In genomic region chr7:100122067-100122466, GRCh38 we compare ENCODE assay signal across 1 cellular context.
TF ChIP-seq lines count a peak whose summit lies in the region.

No MANE protein-coding gene starts in this region.

TF ChIP-seq in HepG2, 621 proteins besides CTCF, POLR2A, EP300 and RAD21 (continued from another document and continues in another):
- TF ChIP-seq, protein P1, sequence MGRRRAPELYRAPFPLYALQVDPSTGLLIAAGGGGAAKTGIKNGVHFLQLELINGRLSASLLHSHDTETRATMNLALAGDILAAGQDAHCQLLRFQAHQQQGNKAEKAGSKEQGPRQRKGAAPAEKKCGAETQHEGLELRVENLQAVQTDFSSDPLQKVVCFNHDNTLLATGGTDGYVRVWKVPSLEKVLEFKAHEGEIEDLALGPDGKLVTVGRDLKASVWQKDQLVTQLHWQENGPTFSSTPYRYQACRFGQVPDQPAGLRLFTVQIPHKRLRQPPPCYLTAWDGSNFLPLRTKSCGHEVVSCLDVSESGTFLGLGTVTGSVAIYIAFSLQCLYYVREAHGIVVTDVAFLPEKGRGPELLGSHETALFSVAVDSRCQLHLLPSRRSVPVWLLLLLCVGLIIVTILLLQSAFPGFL (CRISPR knock-in tag; IDR thresholded peaks at IDR 0.05) = no peak
- TF ChIP-seq FLYWCH1 (CRISPR knock-in tag; IDR thresholded peaks at IDR 0.05) (no peak), ZNF720 (CRISPR knock-in tag; IDR thresholded peaks at IDR 0.05) (no peak), FOXA3 (CRISPR knock-in tag; IDR thresholded peaks at IDR 0.05) (peak; percentile 60), SKIL (CRISPR knock-in tag; IDR thresholded peaks at IDR 0.05; ENCODE audit: borderline replicate concordance) (peak; percentile 68; the same call in 1 of the 2 replicates), ZEB1 (IDR thresholded peaks at IDR 0.05; ENCODE audit: insufficient replicate concordance, low read depth) (no peak), ZMYM2 (CRISPR knock-in tag; IDR thresholded peaks at IDR 0.05) (peak; percentile 31; the same call in 1 of the 2 replicates), RBFOX2 (IDR thresholded peaks at IDR 0.05; ENCODE audit: low read depth, low read length) (no peak), HOXA9 (CRISPR knock-in tag; IDR thresholded peaks at IDR 0.05; ENCODE audit: borderline replicate concordance) (no peak; the same call in 1 of the 2 replicates), ZNF776 (CRISPR knock-in tag; IDR thresholded peaks at IDR 0.05) (no peak), ZNF124 (CRISPR knock-in tag; IDR thresholded peaks at IDR 0.05) (peak; percentile 29; the same call in 1 of the 2 replicates), ZNF746 (CRISPR knock-in tag; IDR thresholded peaks at IDR 0.05) (no peak), RARA (CRISPR knock-in tag; IDR thresholded peaks at IDR 0.05) (peak; percentile 52; the same call in 1 of the 2 replicates), ZMYM3 (CRISPR knock-in tag; IDR thresholded peaks at IDR 0.05) (peak; percentile 42), NONO (IDR thresholded peaks at IDR 0.05) (no peak), NONO (CRISPR knock-in tag; conservative IDR thresholded peaks at IDR 0.05) (peak; percentile 88), SNRNP70 (IDR thresholded peaks at IDR 0.05; ENCODE audit: low read depth, low read length) (no peak), NFKBIZ (CRISPR knock-in tag; IDR thresholded peaks at IDR 0.05) (no peak), POLR2AphosphoS2 (IDR thresholded peaks at IDR 0.05; ENCODE audit: low read depth, low read length) (no peak), POGZ (CRISPR knock-in tag; IDR thresholded peaks at IDR 0.05) (no peak), GTF2F1 (IDR thresholded peaks at IDR 0.05; ENCODE audit: low read length) (no peak), ZNF550 (CRISPR knock-in tag; IDR thresholded peaks at IDR 0.05; ENCODE audit: borderline replicate concordance) (no peak), MAFK (conservative IDR thresholded peaks at IDR 0.05 in 1 of 2, IDR thresholded peaks at IDR 0.05 in 1 of 2; ENCODE audit: low read length in 2 of 2) (no peak), ATM (IDR thresholded peaks at IDR 0.05; ENCODE audit: borderline replicate concordance) (no peak), KIAA2018 (CRISPR knock-in tag; IDR thresholded peaks at IDR 0.05; ENCODE audit: borderline replicate concordance) (no peak), ZNF703 (CRISPR knock-in tag; IDR thresholded peaks at IDR 0.05; ENCODE audit: borderline replicate concordance) (no peak), MIXL1 (CRISPR knock-in tag; IDR thresholded peaks at IDR 0.05) (no peak), ZNF414 (CRISPR knock-in tag; IDR thresholded peaks at IDR 0.05) (no peak), ERF (CRISPR knock-in tag; IDR thresholded peaks at IDR 0.05) (no peak; the same call in 1 of the 2 replicates), RXRB (CRISPR knock-in tag; IDR thresholded peaks at IDR 0.05; ENCODE audit: borderline replicate concordance) (0 out of 2 replicates have a peak, but pooled peaks have one; percentile 19), FIP1L1 (IDR thresholded peaks at IDR 0.05; ENCODE audit: borderline replicate concordance, insufficient read depth, low read depth, low read length) (no peak), ZFP37 (CRISPR knock-in tag; IDR thresholded peaks at IDR 0.05; ENCODE audit: borderline replicate concordance) (no peak), CREB3 (CRISPR knock-in tag; IDR thresholded peaks at IDR 0.05) (no peak), SMARCE1 (IDR thresholded peaks at IDR 0.05; ENCODE audit: borderline replicate concordance) (no peak), STAT5B (CRISPR knock-in tag; IDR thresholded peaks at IDR 0.05) (no peak), ZNF333 (CRISPR knock-in tag; IDR thresholded peaks at IDR 0.05; ENCODE audit: borderline replicate concordance) (no peak)
- TF ChIP-seq, protein P2, sequence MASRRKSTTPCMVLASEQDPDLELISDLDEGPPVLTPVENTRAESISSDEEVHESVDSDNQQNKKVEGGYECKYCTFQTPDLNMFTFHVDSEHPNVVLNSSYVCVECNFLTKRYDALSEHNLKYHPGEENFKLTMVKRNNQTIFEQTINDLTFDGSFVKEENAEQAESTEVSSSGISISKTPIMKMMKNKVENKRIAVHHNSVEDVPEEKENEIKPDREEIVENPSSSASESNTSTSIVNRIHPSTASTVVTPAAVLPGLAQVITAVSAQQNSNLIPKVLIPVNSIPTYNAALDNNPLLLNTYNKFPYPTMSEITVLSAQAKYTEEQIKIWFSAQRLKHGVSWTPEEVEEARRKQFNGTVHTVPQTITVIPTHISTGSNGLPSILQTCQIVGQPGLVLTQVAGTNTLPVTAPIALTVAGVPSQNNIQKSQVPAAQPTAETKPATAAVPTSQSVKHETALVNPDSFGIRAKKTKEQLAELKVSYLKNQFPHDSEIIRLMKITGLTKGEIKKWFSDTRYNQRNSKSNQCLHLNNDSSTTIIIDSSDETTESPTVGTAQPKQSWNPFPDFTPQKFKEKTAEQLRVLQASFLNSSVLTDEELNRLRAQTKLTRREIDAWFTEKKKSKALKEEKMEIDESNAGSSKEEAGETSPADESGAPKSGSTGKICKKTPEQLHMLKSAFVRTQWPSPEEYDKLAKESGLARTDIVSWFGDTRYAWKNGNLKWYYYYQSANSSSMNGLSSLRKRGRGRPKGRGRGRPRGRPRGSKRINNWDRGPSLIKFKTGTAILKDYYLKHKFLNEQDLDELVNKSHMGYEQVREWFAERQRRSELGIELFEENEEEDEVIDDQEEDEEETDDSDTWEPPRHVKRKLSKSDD (CRISPR knock-in tag; IDR thresholded peaks at IDR 0.05; ENCODE audit: low read depth) = no peak
- TF ChIP-seq, protein P3, sequence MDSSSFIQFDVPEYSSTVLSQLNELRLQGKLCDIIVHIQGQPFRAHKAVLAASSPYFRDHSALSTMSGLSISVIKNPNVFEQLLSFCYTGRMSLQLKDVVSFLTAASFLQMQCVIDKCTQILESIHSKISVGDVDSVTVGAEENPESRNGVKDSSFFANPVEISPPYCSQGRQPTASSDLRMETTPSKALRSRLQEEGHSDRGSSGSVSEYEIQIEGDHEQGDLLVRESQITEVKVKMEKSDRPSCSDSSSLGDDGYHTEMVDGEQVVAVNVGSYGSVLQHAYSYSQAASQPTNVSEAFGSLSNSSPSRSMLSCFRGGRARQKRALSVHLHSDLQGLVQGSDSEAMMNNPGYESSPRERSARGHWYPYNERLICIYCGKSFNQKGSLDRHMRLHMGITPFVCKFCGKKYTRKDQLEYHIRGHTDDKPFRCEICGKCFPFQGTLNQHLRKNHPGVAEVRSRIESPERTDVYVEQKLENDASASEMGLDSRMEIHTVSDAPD (CRISPR knock-in tag; IDR thresholded peaks at IDR 0.05) = no peak; the same call in 1 of the 2 replicates
- TF ChIP-seq, protein P4, sequence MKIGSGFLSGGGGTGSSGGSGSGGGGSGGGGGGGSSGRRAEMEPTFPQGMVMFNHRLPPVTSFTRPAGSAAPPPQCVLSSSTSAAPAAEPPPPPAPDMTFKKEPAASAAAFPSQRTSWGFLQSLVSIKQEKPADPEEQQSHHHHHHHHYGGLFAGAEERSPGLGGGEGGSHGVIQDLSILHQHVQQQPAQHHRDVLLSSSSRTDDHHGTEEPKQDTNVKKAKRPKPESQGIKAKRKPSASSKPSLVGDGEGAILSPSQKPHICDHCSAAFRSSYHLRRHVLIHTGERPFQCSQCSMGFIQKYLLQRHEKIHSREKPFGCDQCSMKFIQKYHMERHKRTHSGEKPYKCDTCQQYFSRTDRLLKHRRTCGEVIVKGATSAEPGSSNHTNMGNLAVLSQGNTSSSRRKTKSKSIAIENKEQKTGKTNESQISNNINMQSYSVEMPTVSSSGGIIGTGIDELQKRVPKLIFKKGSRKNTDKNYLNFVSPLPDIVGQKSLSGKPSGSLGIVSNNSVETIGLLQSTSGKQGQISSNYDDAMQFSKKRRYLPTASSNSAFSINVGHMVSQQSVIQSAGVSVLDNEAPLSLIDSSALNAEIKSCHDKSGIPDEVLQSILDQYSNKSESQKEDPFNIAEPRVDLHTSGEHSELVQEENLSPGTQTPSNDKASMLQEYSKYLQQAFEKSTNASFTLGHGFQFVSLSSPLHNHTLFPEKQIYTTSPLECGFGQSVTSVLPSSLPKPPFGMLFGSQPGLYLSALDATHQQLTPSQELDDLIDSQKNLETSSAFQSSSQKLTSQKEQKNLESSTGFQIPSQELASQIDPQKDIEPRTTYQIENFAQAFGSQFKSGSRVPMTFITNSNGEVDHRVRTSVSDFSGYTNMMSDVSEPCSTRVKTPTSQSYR (CRISPR knock-in tag; IDR thresholded peaks at IDR 0.05; ENCODE audit: borderline replicate concordance) = peak; percentile 28; the same call in 1 of the 2 replicates
